11 cellular contexts compared by ENCODE assay signal in genomic region chr11:9906043-9906791, GRCh38.
A peak's percentile ranks its signal among the peaks of the same experiment; 100 is the strongest.
DNase-seq lines count a peak whose midpoint lies in the region; TF ChIP-seq lines count a peak whose summit lies in the region.
"Had no signal": no experiment of that assay in that cellular context is flagged by ENCODE, and none has a peak within 500 bp of the region (broad histone marks: within the 10 kb centered on the region; RNA-seq: fewer than 3 reads in every experiment).

No MANE protein-coding gene starts in this region.

- H3K27ac ChIP-seq in iPS DF 6.9 (ENCODE audit: low read length) = peak overlapping the region; percentile 59
- H3K27ac ChIP-seq: parathyroid adenoma had no signal

- no CpG with 5 or more reads among the region's 2 CpGs for WGBS in iPS DF 6.9 (ENCODE audit: insufficient coverage, insufficient read length)

- DNase-seq in HPDE6-E6E7 (ENCODE audit: extremely low spot score) (peak; percentile 52), amniotic stem cell (lab: John Stamatoyannopoulos, UW) (peak; percentile 84), iPS DF 6.9 (ENCODE audit: low read depth, low spot score) (peak; percentile 45), type B pancreatic cell (ENCODE audit: extremely low spot score, unreplicated experiment) (no peak), anterior cingulate cortex (lab: John Stamatoyannopoulos, UW) (no peak), head of caudate nucleus (no peak), hypothalamus (lab: John Stamatoyannopoulos, UW) (no peak)
- DNase-seq: activated CD4-positive, alpha-beta T cell treated with anti-CD3 and anti-CD28 coated beads for 4 hours; effector CD8-positive, alpha-beta T cell; NCI-H2171 had no signal

- H3K4me3 ChIP-seq in iPS DF 6.9 (ENCODE audit: low read length) = no peak overlapping the region

- intact Hi-C loops in head of caudate nucleus (cut with DNase I) = no loop called here

- no peak for TF ChIP-seq CTCF in type B pancreatic cell (conservative IDR thresholded peaks at IDR 0.05)

- peaks cover 9% of the 10 kb centered on the region for H3K9me3 Mint-ChIP-seq in type B pancreatic cell

- H3K27me3 ChIP-seq in iPS DF 6.9 (ENCODE audit: control insufficient read depth, insufficient read depth, low read length) = no peaks in the 10 kb centered on the region

- no peaks in the 10 kb centered on the region for H3K9me3 ChIP-seq in iPS DF 6.9 (ENCODE audit: control insufficient read depth, insufficient read depth, low read length)

- peak overlapping the region; percentile 70 for H3K27ac Mint-ChIP-seq in type B pancreatic cell

- H3K4me1 ChIP-seq in iPS DF 6.9 (ENCODE audit: control insufficient read depth, insufficient read depth, low read length) = peaks cover 1% of the 10 kb centered on the region; the same call in 1 of the 2 replicates
- H3K4me1 ChIP-seq: parathyroid adenoma had no signal

- H3K36me3 ChIP-seq in iPS DF 6.9 (ENCODE audit: control insufficient read depth, insufficient read depth, low read length) = no peaks in the 10 kb centered on the region

- peaks cover 4% of the 10 kb centered on the region for H3K36me3 Mint-ChIP-seq in type B pancreatic cell

- no peak overlapping the region for H3K4me3 Mint-ChIP-seq in type B pancreatic cell

- H3K4me1 Mint-ChIP-seq in type B pancreatic cell (ENCODE audit: unreplicated experiment) = peaks cover 21% of the 10 kb centered on the region

- H3K27me3 Mint-ChIP-seq in type B pancreatic cell = no peaks in the 10 kb centered on the region

Comparison
In these comparisons a context has a peak if more than half of its experiments do, and no peak if none do; other contexts are left out.
1. DNase-seq: peak in HPDE6-E6E7 (single experiment), amniotic stem cell (single experiment) and iPS DF 6.9 (single experiment); none in type B pancreatic cell (single experiment), anterior cingulate cortex (0 of 58), head of caudate nucleus (0 of 42) and hypothalamus (0 of 51).